In the genomic region with DNA sequence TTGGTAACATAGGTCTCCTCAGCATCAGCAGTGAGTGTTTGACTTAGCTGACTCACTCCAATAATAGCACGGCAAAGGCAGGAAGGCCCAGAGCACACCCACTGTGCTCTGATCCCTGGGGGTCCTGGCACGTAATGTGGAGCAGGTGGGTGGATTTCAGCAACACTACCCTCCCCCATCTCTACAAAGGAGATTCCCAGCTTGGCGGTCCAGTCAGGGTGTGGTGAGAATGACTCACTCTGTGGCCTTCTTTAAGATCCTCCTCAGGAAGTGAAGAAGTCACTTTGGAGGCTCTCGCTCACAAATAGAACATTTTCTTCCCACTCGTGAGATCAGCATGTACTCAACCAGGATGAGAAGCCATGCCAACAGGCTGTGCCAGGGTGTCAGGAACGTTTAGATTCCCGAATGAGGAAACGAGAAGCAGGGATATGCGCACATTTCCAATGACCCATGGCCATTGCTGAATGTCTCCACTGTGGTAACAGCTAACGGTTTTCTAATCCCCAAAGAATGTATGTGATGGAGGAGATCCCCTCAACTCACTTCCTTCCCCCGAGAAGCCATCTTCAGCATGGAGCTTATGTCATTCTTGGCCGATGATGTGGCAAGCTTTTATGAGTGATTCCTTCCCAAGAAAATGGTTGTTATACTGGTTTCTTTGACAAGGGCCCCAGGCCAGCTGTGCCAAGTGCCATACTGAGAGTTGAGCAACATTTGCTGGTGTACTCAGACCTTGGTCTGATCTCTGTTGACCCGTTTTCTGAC, we compare ENCODE assay signal across 10 cellular contexts.
DNase-seq lines count a peak whose midpoint lies in the region; ATAC-seq, FAIRE-seq and TF ChIP-seq lines count a peak whose summit lies in the region.
"Had no signal": no experiment of that assay in that cellular context is flagged by ENCODE, and none has a peak within 500 bp of the region (broad histone marks: within the 10 kb centered on the region; RNA-seq: fewer than 3 reads in every experiment).

No MANE protein-coding gene starts in this region.

- H3K27ac ChIP-seq in A673 (ENCODE audit: low read depth, low read length, poor library complexity, severe bottlenecking): peak overlapping the region; percentile 15
- H3K27ac ChIP-seq: C4-2B had no signal

- H3K9me3 ChIP-seq in A673 (ENCODE audit: low read depth, low read length, poor library complexity, severe bottlenecking): no peaks in the 10 kb centered on the region

- H3K27ac Mint-ChIP-seq in activated CD8-positive, alpha-beta T cell treated with anti-CD3 and anti-CD28 coated beads for 36 hours: no peak overlapping the region

- H3K27me3 Mint-ChIP-seq in activated CD8-positive, alpha-beta T cell treated with anti-CD3 and anti-CD28 coated beads for 36 hours: peaks cover 2% of the 10 kb centered on the region

- in situ Hi-C loops in astrocyte of the cerebellum (cut with HindIII; ENCODE audit: low sequenced_read_pairs): loop anchor here (5.0 kb wide), 1 partner anchor 100 kb away; no protein-coding TSS in a partner anchor

- no peak overlapping the region for H3K4me3 Mint-ChIP-seq in activated CD8-positive, alpha-beta T cell treated with anti-CD3 and anti-CD28 coated beads for 36 hours

- CTCF ChIA-PET in A673 (lab: Charles Lee): no interaction called here
- CTCF ChIA-PET in activated CD8-positive, alpha-beta T cell treated with anti-CD3 and anti-CD28 coated beads for 36 hours (lab: Charles Lee): no interaction called here

- H3K4me3 ChIP-seq in A673 (ENCODE audit: low read depth, low read length, poor library complexity, severe bottlenecking) (no peak overlapping the region), astrocyte of the cerebellum (ENCODE audit: low read depth, low read length) (no peak overlapping the region)
- H3K4me3 ChIP-seq: tibial nerve had no signal

- TF ChIP-seq CTCF in A673 (conservative IDR thresholded peaks at IDR 0.05; ENCODE audit: low read depth, low read length) (no peak), astrocyte of the cerebellum (IDR thresholded peaks at IDR 0.05; ENCODE audit: low read depth, low read length, missing control alignments) (no peak)
- no peak for TF ChIP-seq CTCF in activated CD8-positive, alpha-beta T cell treated with anti-CD3 and anti-CD28 coated beads for 36 hours (IDR thresholded peaks at IDR 0.05)

- POLR2A ChIA-PET in A673 (lab: Charles Lee; ENCODE audit: low non-redundant PET): no interaction called here
- POLR2A ChIA-PET in activated CD8-positive, alpha-beta T cell treated with anti-CD3 and anti-CD28 coated beads for 36 hours (lab: Charles Lee): no interaction called here

- peaks cover 3% of the 10 kb centered on the region for H3K4me1 Mint-ChIP-seq in activated CD8-positive, alpha-beta T cell treated with anti-CD3 and anti-CD28 coated beads for 36 hours (ENCODE audit: low read depth)

- DNase-seq in A673 (ENCODE audit: low spot score) (peak; percentile 83), HTR-8/SVneo (ENCODE audit: insufficient read length, low spot score) (peak; percentile 80), astrocyte of the cerebellum (ENCODE audit: low read depth) (peak; percentile 92), hepatic stellate cell (ENCODE audit: low spot score) (peak; percentile 84), T-helper 2 cell (no peak)
- no peak for DNase-seq in stimulated activated CD8-positive, alpha-beta memory T cell treated with anti-CD3 and anti-CD28 coated beads, Interleukin-4, amount 100 ng/mL, for 48 hours
- DNase-seq in activated CD8-positive, alpha-beta T cell treated with anti-CD3 and anti-CD28 coated beads for 36 hours: no peak

- H3K36me3 Mint-ChIP-seq in activated CD8-positive, alpha-beta T cell treated with anti-CD3 and anti-CD28 coated beads for 36 hours (ENCODE audit: low read depth): no peaks in the 10 kb centered on the region

- no peaks in the 10 kb centered on the region for H3K27me3 ChIP-seq in A673 (replicated peaks; ENCODE audit: insufficient read depth, low read depth, low read length, poor library complexity)

- ATAC-seq in HG03135 (IDR thresholded peaks at IDR 0.05; ENCODE audit: unreplicated experiment): no peak
- no peak for ATAC-seq in activated CD8-positive, alpha-beta T cell treated with anti-CD3 and anti-CD28 coated beads for 36 hours

- no peaks in the 10 kb centered on the region for H3K36me3 ChIP-seq in A673 (ENCODE audit: insufficient read depth, low read length, poor library complexity, severe bottlenecking)
- H3K36me3 ChIP-seq: tibial nerve had no signal

- H3K9me3 Mint-ChIP-seq in activated CD8-positive, alpha-beta T cell treated with anti-CD3 and anti-CD28 coated beads for 36 hours: no peaks in the 10 kb centered on the region

- intact Hi-C loops in A673 (cut with micrococcal nuclease; ENCODE audit: unreplicated experiment): no loop called here
- intact Hi-C loops in activated CD8-positive, alpha-beta T cell treated with anti-CD3 and anti-CD28 coated beads for 36 hours (cut with micrococcal nuclease): no loop called here

- peaks cover 4% of the 10 kb centered on the region for H3K4me1 ChIP-seq in A673 (ENCODE audit: insufficient read depth, low read length, poor library complexity, severe bottlenecking)

- BruUV-seq in A673 (replicated peaks; lab: Mats Ljungman, UMichigan): no TSS peak

- FAIRE-seq in HTR-8/SVneo (lab: Jason Lieb, UNC): no peak

Comparison
In these comparisons a context has a peak if more than half of its experiments do, and no peak if none do; other contexts are left out.
1. DNase-seq: peak in A673 (single experiment), HTR-8/SVneo (single experiment), astrocyte of the cerebellum (single experiment) and hepatic stellate cell (single experiment); none in stimulated activated CD8-positive, alpha-beta memory T cell treated with anti-CD3 and anti-CD28 coated beads, Interleukin-4, amount 100 ng/mL, for 48 hours (single experiment), T-helper 2 cell (0 of 5) and activated CD8-positive, alpha-beta T cell treated with anti-CD3 and anti-CD28 coated beads for 36 hours (single experiment).